Comparison of ENCODE assay signal across 20 cellular contexts in genomic region chr2:27921424-27921823, GRCh38.
"Had no signal": no experiment of that assay in that cellular context is flagged by ENCODE, and none has a peak within 500 bp of the region (broad histone marks: within the 10 kb centered on the region; RNA-seq: fewer than 3 reads in every experiment).

No MANE protein-coding gene starts in this region.

- H3K4me3 Mint-ChIP-seq: activated CD4-positive, alpha-beta T cell treated with anti-CD3 and anti-CD28 coated beads for 36 hours; activated naive CD8-positive, alpha-beta T cell treated with anti-CD3 and anti-CD28 coated beads for 36 hours; activated T-helper 1 cell treated with anti-CD3 and anti-CD28 coated beads, Interleukin-12 subunit alpha, Interleukin-12 subunit beta, Interleukin-2, Interleukin-4 antibody, amounts not matched to agents 30 ng/mL and 10 ng/mL and 1 ng/mL, durations not matched to agents 14 hours and 24 hours and 36 hours; endodermal cell; stimulated activated naive CD8-positive, alpha-beta T cell treated with anti-CD3 and anti-CD28 coated beads, Interleukin-15, Interleukin-2, amounts not matched to agents 100 ng/mL and 50 ng/mL, for 24 hours; WTC11 had no signal

- H3K9me3 ChIP-seq: body of pancreas had no signal

- H3K27me3 Mint-ChIP-seq: activated CD4-positive, alpha-beta T cell treated with anti-CD3 and anti-CD28 coated beads for 36 hours; activated naive CD8-positive, alpha-beta T cell treated with anti-CD3 and anti-CD28 coated beads for 36 hours; progenitor cell of endocrine pancreas; stimulated activated naive CD8-positive, alpha-beta T cell treated with anti-CD3 and anti-CD28 coated beads, Interleukin-15, Interleukin-2, amounts not matched to agents 100 ng/mL and 50 ng/mL, for 24 hours had no signal

- DNase-seq: activated CD4-positive, alpha-beta T cell treated with anti-CD3 and anti-CD28 coated beads for 36 hours; activated CD4-positive, alpha-beta T cell treated with anti-CD3 and anti-CD28 coated beads, Interleukin-2, amount 50 U/mL, for 48 hours; activated gamma-delta T cell treated with Interleukin-2 at 50 U/mL for 16 hours; activated naive CD8-positive, alpha-beta T cell treated with anti-CD3 and anti-CD28 coated beads for 36 hours; activated T-cell treated with anti-CD3 and anti-CD28 coated beads for 4 hours; body of pancreas; caudate nucleus; endodermal cell; foreskin melanocyte; head of caudate nucleus; right cardiac atrium; stimulated activated CD4-positive, alpha-beta T cell treated with anti-CD3 and anti-CD28 coated beads, Interleukin-15, amount 100 ng/mL, for 24 hours; stimulated activated CD4-positive, alpha-beta T cell treated with anti-CD3 and anti-CD28 coated beads, Interleukin-2, amount 100 ng/mL, for 48 hours; SW 1271; trophoblast cell had no signal

- H3K36me3 Mint-ChIP-seq: WTC11 had no signal

- H3K27me3 ChIP-seq: body of pancreas had no signal

- ATAC-seq: activated CD4-positive, alpha-beta T cell treated with anti-CD3 and anti-CD28 coated beads for 36 hours; right cardiac atrium; WTC11 had no signal

- H3K4me3 ChIP-seq: body of pancreas, skin epidermis had no signal

- H3K9me3 Mint-ChIP-seq: activated naive CD8-positive, alpha-beta T cell treated with anti-CD3 and anti-CD28 coated beads for 36 hours; activated T-helper 1 cell treated with anti-CD3 and anti-CD28 coated beads, Interleukin-12 subunit alpha, Interleukin-12 subunit beta, Interleukin-2, Interleukin-4 antibody, amounts not matched to agents 30 ng/mL and 10 ng/mL and 1 ng/mL, durations not matched to agents 14 hours and 24 hours and 36 hours; endodermal cell; stimulated activated naive CD8-positive, alpha-beta T cell treated with anti-CD3 and anti-CD28 coated beads, Interleukin-15, Interleukin-2, amounts not matched to agents 100 ng/mL and 50 ng/mL, for 24 hours; WTC11 had no signal

- H3K27ac Mint-ChIP-seq: activated CD4-positive, alpha-beta T cell treated with anti-CD3 and anti-CD28 coated beads for 36 hours; activated naive CD8-positive, alpha-beta T cell treated with anti-CD3 and anti-CD28 coated beads for 36 hours; activated T-helper 1 cell treated with anti-CD3 and anti-CD28 coated beads, Interleukin-12 subunit alpha, Interleukin-12 subunit beta, Interleukin-2, Interleukin-4 antibody, amounts not matched to agents 30 ng/mL and 10 ng/mL and 1 ng/mL, durations not matched to agents 14 hours and 24 hours and 36 hours; endodermal cell; stimulated activated naive CD8-positive, alpha-beta T cell treated with anti-CD3 and anti-CD28 coated beads, Interleukin-15, Interleukin-2, amounts not matched to agents 100 ng/mL and 50 ng/mL, for 24 hours; WTC11 had no signal
